Comparison of ENCODE assay signal across 12 cellular contexts in genomic region chr12:123041042-123041531, GRCh38.
DNase-seq lines count a peak whose midpoint lies in the region; TF ChIP-seq lines count a peak whose summit lies in the region.
"Had no signal": no experiment of that assay in that cellular context is flagged by ENCODE, and none has a peak within 500 bp of the region (broad histone marks: within the 10 kb centered on the region; RNA-seq: fewer than 3 reads in every experiment).

No MANE protein-coding gene starts in this region.

- H2AK5ac ChIP-seq in neuronal stem cell (ENCODE audit: low read depth, low read length) = no peak overlapping the region

- peak overlapping the region; percentile 44 for H4K8ac ChIP-seq in neuronal stem cell (ENCODE audit: low read depth, low read length)

- no peak overlapping the region for H4K91ac ChIP-seq in neuronal stem cell (ENCODE audit: low read depth, low read length, poor library complexity)

- no peak for TF ChIP-seq CTCF in NB4 (IDR thresholded peaks at IDR 0.05; ENCODE audit: low read depth, low read length)
- TF ChIP-seq CTCF in uterus (IDR thresholded peaks at IDR 0.05) = no peak

- peak; percentile 66 for DNase-seq in DMS153 treated with DMSO at 0.1 percent for 48 hours (lab: John Stamatoyannopoulos, UW; ENCODE audit: unreplicated experiment)
- DNase-seq in NB4 (ENCODE audit: low read depth) = peak; percentile 38
- peak; percentile 65 to 68 for DNase-seq in SHP77 (lab: John Stamatoyannopoulos, UW)
- no peak for DNase-seq in neuronal stem cell (ENCODE audit: low spot score)
- no peak for DNase-seq in GF-D8 (lab: John Stamatoyannopoulos, UW)
- DNase-seq in retina = no peak
- DNase-seq in uterus = no peak
- DNase-seq: CD4-positive, alpha-beta memory T cell; stimulated activated CD4-positive, alpha-beta T cell treated with anti-CD3 and anti-CD28 coated beads, Interleukin-2, amount 100 ng/mL, for 24 hours; stimulated activated naive CD4-positive, alpha-beta T cell treated with Interleukin-2 at 50 U/mL for 16 hours; T-helper 1 cell had no signal

- no peak overlapping the region for H2BK15ac ChIP-seq in neuronal stem cell (ENCODE audit: low read length)

- H3K27me3 ChIP-seq in neuronal stem cell (ENCODE audit: control insufficient read depth in 3 of 3, insufficient read depth in 3 of 3, low read depth in 1 of 3, low read length in 3 of 3) (no peaks in the 10 kb centered on the region), uterus (no peaks in the 10 kb centered on the region)

- no peak overlapping the region for H2BK12ac ChIP-seq in neuronal stem cell (ENCODE audit: low read length)

- H3K14ac ChIP-seq in neuronal stem cell (ENCODE audit: low read length) = no peak overlapping the region

- TF ChIP-seq POLR2A in NB4 (IDR thresholded peaks at IDR 0.05; ENCODE audit: extremely low read depth, insufficient read length) (no peak), uterus (IDR thresholded peaks at IDR 0.05) (no peak)

- no peak overlapping the region for H2BK120ac ChIP-seq in neuronal stem cell (ENCODE audit: low read depth, low read length)

- H3K79me1 ChIP-seq in neuronal stem cell (ENCODE audit: low read depth, low read length) = no peaks in the 10 kb centered on the region

- no peak overlapping the region for H3K23ac ChIP-seq in neuronal stem cell (ENCODE audit: low read depth, low read length, poor library complexity)

- H3K4me1 ChIP-seq in neuronal stem cell (ENCODE audit: control insufficient read depth in 2 of 2, insufficient read depth in 1 of 2, low read depth in 1 of 2, low read length in 2 of 2) (peaks cover 2 to 7% of the 10 kb centered on the region in 2 donors), uterus (no peaks in the 10 kb centered on the region)

- H3K36me3 ChIP-seq in neuronal stem cell (replicated peaks in 1 of 2; ENCODE audit: control insufficient read depth in 2 of 2, insufficient read depth in 2 of 2, low read length in 2 of 2) (no peaks in the 10 kb centered on the region), uterus (no peaks in the 10 kb centered on the region)

- H3K4ac ChIP-seq in neuronal stem cell (ENCODE audit: low read length) = no peak overlapping the region

- H3K9me3 ChIP-seq in neuronal stem cell (replicated peaks in 1 of 2; ENCODE audit: control insufficient read depth in 2 of 2, insufficient read depth in 1 of 2, low read depth in 1 of 2, low read length in 2 of 2) (no peaks in the 10 kb centered on the region), uterus (no peaks in the 10 kb centered on the region)

- H3K18ac ChIP-seq in neuronal stem cell (ENCODE audit: low read length) = no peak overlapping the region

- no peak overlapping the region for H2BK5ac ChIP-seq in neuronal stem cell (ENCODE audit: low read length)

- intact Hi-C loops in uterus (cut with DNase I; ENCODE audit: low total_unique reads) = loop anchor here (5.0 kb wide), 1 partner anchor 196 kb away; no protein-coding TSS in a partner anchor

- H3K27ac ChIP-seq in neuronal stem cell (replicated peaks; ENCODE audit: low read length) (no peak overlapping the region), uterus (no peak overlapping the region)
- H3K27ac ChIP-seq: epithelial cell of prostate had no signal

- H3K4me2 ChIP-seq in neuronal stem cell (ENCODE audit: insufficient read depth, low read length, poor library complexity, severe bottlenecking) = no peak overlapping the region

- H3K4me3 ChIP-seq in NB4 (ENCODE audit: low read depth, low read length) = no peak overlapping the region
- H3K4me3 ChIP-seq in neuronal stem cell (ENCODE audit: low read length in 2 of 2) = no peak overlapping the region
- no peak overlapping the region for H3K4me3 ChIP-seq in uterus

- H3K9ac ChIP-seq in neuronal stem cell (ENCODE audit: low read depth, low read length, poor library complexity) = no peak overlapping the region

- WGBS in neuronal stem cell (ENCODE audit: extremely low coverage in 2 of 2, insufficient read length in 2 of 2, insufficient replicate concordance in 1 of 2), 2 donors = no CpG with 5 or more reads among the region's 3 CpGs

- no peak overlapping the region for H2AFZ ChIP-seq in neuronal stem cell (ENCODE audit: low read length)

Comparison
In these comparisons a context has a peak if more than half of its experiments do, and no peak if none do; other contexts are left out.
1. DNase-seq: peak in DMS153 treated with DMSO at 0.1 percent for 48 hours (single experiment), NB4 (single experiment) and SHP77 (2 of 2); none in neuronal stem cell (single experiment), GF-D8 (single experiment), retina (single experiment) and uterus (0 of 2).